8 cellular contexts compared by ENCODE assay signal in genomic region chrX:65697915-65698796, GRCh38. TPM values are rescaled to one million over a fixed set of nuclear protein-coding genes. Genes with fewer than 3 reads are reported as not detected.
DNase-seq lines count a peak whose midpoint lies in the region; ATAC-seq and TF ChIP-seq lines count a peak whose summit lies in the region.

No MANE protein-coding gene starts in this region.

- H3K36me3 ChIP-seq in left ventricle myocardium inferior (no peaks in the 10 kb centered on the region), neural progenitor cell (no peaks in the 10 kb centered on the region)

- no peak overlapping the region for H3K9ac ChIP-seq in neural progenitor cell

- no peaks in the 10 kb centered on the region for H3K27me3 ChIP-seq in left ventricle myocardium inferior (ENCODE audit: low read depth)
- H3K27me3 ChIP-seq in neural progenitor cell: no peaks in the 10 kb centered on the region

- intact Hi-C loops in left ventricle myocardium inferior (cut with micrococcal nuclease): no loop called here

- TF ChIP-seq CTCF in left ventricle myocardium inferior (IDR thresholded peaks at IDR 0.05; ENCODE audit: borderline replicate concordance) (no peak), neural progenitor cell (IDR thresholded peaks at IDR 0.05) (no peak)

- peak; percentile 77 for DNase-seq in OCI-M2 (lab: John Stamatoyannopoulos, UW; ENCODE audit: unreplicated experiment)
- peak; percentile 52 for DNase-seq in activated T-helper 1 cell treated with Interleukin-2 at 50 U/mL for 16 hours (ENCODE audit: low read depth)
- DNase-seq in left ventricle myocardium inferior: peak; percentile 44
- DNase-seq in stimulated activated CD4-positive, alpha-beta T cell treated with anti-CD3 and anti-CD28 coated beads, Interleukin-2, amount 100 ng/mL, for 4 hours (ENCODE audit: low read depth): peak; percentile 70
- no peak for DNase-seq in neural progenitor cell (ENCODE audit: low spot score)
- DNase-seq in NCI-H187 (lab: John Stamatoyannopoulos, UW): no peak

- H3K27ac Mint-ChIP-seq in neural progenitor cell: no peak overlapping the region

- ATAC-seq in GM18502 (IDR thresholded peaks at IDR 0.05; ENCODE audit: poor library complexity, unreplicated experiment) (peak; percentile 78), HG02938 (IDR thresholded peaks at IDR 0.05; ENCODE audit: unreplicated experiment) (peak; percentile 59)

- H3K9me3 Mint-ChIP-seq in neural progenitor cell: peaks cover 10% of the 10 kb centered on the region

- peaks cover 11% of the 10 kb centered on the region for H4K20me1 ChIP-seq in neural progenitor cell (ENCODE audit: low read depth)

- no peak overlapping the region for H3K4me2 ChIP-seq in neural progenitor cell

- H3K4me3 Mint-ChIP-seq in neural progenitor cell: no peak overlapping the region

- H3K27ac ChIP-seq in left ventricle myocardium inferior (replicated peaks): peak overlapping the region; percentile 76
- H3K27ac ChIP-seq in neural progenitor cell: no peak overlapping the region

- peaks cover 93% of the 10 kb centered on the region for H3K4me1 ChIP-seq in left ventricle myocardium inferior
- H3K4me1 ChIP-seq in neural progenitor cell: peaks cover 8% of the 10 kb centered on the region

- no peak overlapping the region for H2AFZ ChIP-seq in neural progenitor cell (replicated peaks)

- H3K4me3 ChIP-seq in left ventricle myocardium inferior: peak overlapping the region; percentile 19
- H3K4me3 ChIP-seq in neural progenitor cell: no peak overlapping the region

- H3F3A ChIP-seq in neural progenitor cell (ENCODE audit: low read depth): no peaks in the 10 kb centered on the region

- H3K4me1 Mint-ChIP-seq in neural progenitor cell: peaks cover 8% of the 10 kb centered on the region

- H3K9me3 ChIP-seq in left ventricle myocardium inferior (replicated peaks): no peaks in the 10 kb centered on the region
- no peaks in the 10 kb centered on the region for H3K9me3 ChIP-seq in neural progenitor cell (ENCODE audit: low read depth)

- no peaks in the 10 kb centered on the region for H3K27me3 Mint-ChIP-seq in neural progenitor cell (ENCODE audit: insufficient read depth, low read depth)

- peaks cover 6% of the 10 kb centered on the region for H3K36me3 Mint-ChIP-seq in neural progenitor cell

- peaks cover 22% of the 10 kb centered on the region for H3K79me2 ChIP-seq in neural progenitor cell (ENCODE audit: low read depth)

RNA-seq across cellular contexts. Expression of gene MSN, which starts 30.7 kb away (rescaled TPM):
- total RNA-seq in left ventricle myocardium inferior: 107 TPM
- total RNA-seq in neural progenitor cell (ENCODE audit: low replicate concordance): 97.4 and 131 TPM in 2 replicates

Comparison
In these comparisons a context has a peak if more than half of its experiments do, and no peak if none do; other contexts are left out.
1. DNase-seq: peak in OCI-M2 (single experiment), activated T-helper 1 cell treated with Interleukin-2 at 50 U/mL for 16 hours (single experiment), left ventricle myocardium inferior (single experiment) and stimulated activated CD4-positive, alpha-beta T cell treated with anti-CD3 and anti-CD28 coated beads, Interleukin-2, amount 100 ng/mL, for 4 hours (single experiment); none in neural progenitor cell (single experiment) and NCI-H187 (0 of 2).